Comparison of ENCODE assay signal across 23 cellular contexts in genomic region chr10:27547047-27547446, GRCh38.
"Had no signal": no experiment of that assay in that cellular context is flagged by ENCODE, and none has a peak within 500 bp of the region (broad histone marks: within the 10 kb centered on the region; RNA-seq: fewer than 3 reads in every experiment).

No MANE protein-coding gene starts in this region.

- H3K27ac ChIP-seq: coronary artery, esophagus squamous epithelium, gastrocnemius medialis, lower lobe of right lung, psoas muscle, sigmoid colon, spleen, thoracic aorta, tibial nerve, upper lobe of left lung had no signal

- H3K27ac Mint-ChIP-seq: memory B cell; stimulated activated naive B cell treated with anti-CD40 and anti-IgM and Interleukin-4, amounts not matched to agents 10 μg/mL and 1 μg/mL and 100 μg/mL, for 72 hours; stimulated activated naive CD8-positive, alpha-beta T cell treated with anti-CD3 and anti-CD28 coated beads, Interleukin-15, Interleukin-2, amounts not matched to agents 100 ng/mL and 50 ng/mL, for 24 hours had no signal

- H3K9me3 Mint-ChIP-seq: nephron; stimulated activated naive CD8-positive, alpha-beta T cell treated with anti-CD3 and anti-CD28 coated beads, Interleukin-15, Interleukin-2, amounts not matched to agents 100 ng/mL and 50 ng/mL, for 24 hours had no signal

- H3K27me3 Mint-ChIP-seq: memory B cell; stimulated activated naive B cell treated with anti-CD40 and anti-IgM and Interleukin-4, amounts not matched to agents 10 μg/mL and 1 μg/mL and 100 μg/mL, for 72 hours; stimulated activated naive CD8-positive, alpha-beta T cell treated with anti-CD3 and anti-CD28 coated beads, Interleukin-15, Interleukin-2, amounts not matched to agents 100 ng/mL and 50 ng/mL, for 24 hours had no signal

- H3K4me3 Mint-ChIP-seq: memory B cell; nephron; stimulated activated naive B cell treated with anti-CD40 and anti-IgM and Interleukin-4, amounts not matched to agents 10 μg/mL and 1 μg/mL and 100 μg/mL, for 72 hours; stimulated activated naive CD8-positive, alpha-beta T cell treated with anti-CD3 and anti-CD28 coated beads, Interleukin-15, Interleukin-2, amounts not matched to agents 100 ng/mL and 50 ng/mL, for 24 hours had no signal

- H3K4me3 ChIP-seq: coronary artery, esophagus squamous epithelium, gastrocnemius medialis, lower lobe of right lung, psoas muscle, sigmoid colon, spleen, thoracic aorta, tibial nerve, upper lobe of left lung had no signal

- H3K4me1 Mint-ChIP-seq: nephron; stimulated activated naive B cell treated with anti-CD40 and anti-IgM and Interleukin-4, amounts not matched to agents 10 μg/mL and 1 μg/mL and 100 μg/mL, for 72 hours had no signal

- DNase-seq: dermis blood vessel endothelial cell; effector memory CD4-positive, alpha-beta T cell; erythroblast; esophagus squamous epithelium; foreskin fibroblast; gastrocnemius medialis; head of caudate nucleus; left ventricle myocardium superior; lower lobe of right lung; nucleus accumbens; psoas muscle; right cardiac atrium; sigmoid colon; spleen; stimulated activated CD4-positive, alpha-beta T cell treated with anti-CD3 and anti-CD28 coated beads, Interleukin-4, amount 100 ng/mL, for 4 hours; stimulated activated naive B cell treated with anti-CD40 and anti-IgM and Interleukin-4, amounts not matched to agents 10 μg/mL and 1 μg/mL and 100 μg/mL, for 72 hours; upper lobe of left lung had no signal

- ATAC-seq: gastrocnemius medialis; left ventricle myocardium superior; lower lobe of right lung; psoas muscle; right cardiac atrium; stimulated activated naive B cell treated with anti-CD40 and anti-IgM and Interleukin-4, amounts not matched to agents 10 μg/mL and 1 μg/mL and 100 μg/mL, for 72 hours had no signal
